18 cellular contexts compared by ENCODE assay signal in the genomic region with DNA sequence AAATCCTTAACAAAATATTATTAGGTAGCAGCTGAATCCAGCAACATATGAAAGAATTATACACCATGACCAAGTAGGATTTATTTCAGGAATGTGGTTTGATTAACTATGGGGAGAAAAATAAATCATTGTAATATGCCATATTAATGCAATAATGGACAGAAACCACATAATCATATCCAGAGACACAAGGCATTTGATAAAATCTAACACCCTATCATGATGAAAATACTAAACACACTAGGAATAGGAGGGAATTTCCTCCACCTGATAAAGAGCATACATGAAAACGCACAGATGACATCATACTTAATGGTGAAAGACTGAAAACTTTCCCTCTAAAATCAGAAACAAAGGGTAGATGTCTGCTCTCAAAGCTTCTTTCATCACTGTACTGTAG.
"Had no signal": no experiment of that assay in that cellular context is flagged by ENCODE, and none has a peak within 500 bp of the region (broad histone marks: within the 10 kb centered on the region; RNA-seq: fewer than 3 reads in every experiment).

No MANE protein-coding gene starts in this region.

- DNase-seq: activated CD4-positive, alpha-beta memory T cell treated with anti-CD3 and anti-CD28 coated beads for 36 hours; activated CD4-positive, alpha-beta T cell treated with anti-CD3 and anti-CD28 coated beads for 1 hour; activated naive CD4-positive, alpha-beta T cell treated with Interleukin-2 at 50 U/mL for 16 hours; activated naive CD8-positive, alpha-beta T cell treated with anti-CD3 and anti-CD28 coated beads, Interleukin-2, amount 50 U/mL, for 24 hours; cortex of kidney; effector memory CD4-positive, alpha-beta T cell; glutamatergic neuron; left cardiac atrium; naive thymus-derived CD4-positive, alpha-beta T cell; occipital lobe; right cardiac atrium; stimulated activated naive B cell treated with anti-CD40 and anti-IgM and Interleukin-4, amounts not matched to agents 10 μg/mL and 1 μg/mL and 100 μg/mL, for 72 hours; substantia nigra; SW 1271; T-helper 9 cell; transverse colon had no signal

- H3K27ac Mint-ChIP-seq: activated CD4-positive, alpha-beta memory T cell treated with anti-CD3 and anti-CD28 coated beads for 36 hours; activated naive CD8-positive, alpha-beta T cell treated with anti-CD3 and anti-CD28 coated beads, Interleukin-2, amount 50 U/mL, for 24 hours; naive thymus-derived CD4-positive, alpha-beta T cell; progenitor cell of endocrine pancreas; stimulated activated naive B cell treated with anti-CD40 and anti-IgM and Interleukin-4, amounts not matched to agents 10 μg/mL and 1 μg/mL and 100 μg/mL, for 72 hours had no signal

- ATAC-seq: activated naive CD8-positive, alpha-beta T cell treated with anti-CD3 and anti-CD28 coated beads, Interleukin-2, amount 50 U/mL, for 24 hours; left cardiac atrium; naive thymus-derived CD4-positive, alpha-beta T cell; right cardiac atrium; stimulated activated naive B cell treated with anti-CD40 and anti-IgM and Interleukin-4, amounts not matched to agents 10 μg/mL and 1 μg/mL and 100 μg/mL, for 72 hours had no signal

- H3K36me3 Mint-ChIP-seq: activated CD4-positive, alpha-beta memory T cell treated with anti-CD3 and anti-CD28 coated beads for 36 hours; naive thymus-derived CD4-positive, alpha-beta T cell; stimulated activated naive B cell treated with anti-CD40 and anti-IgM and Interleukin-4, amounts not matched to agents 10 μg/mL and 1 μg/mL and 100 μg/mL, for 72 hours had no signal

- H3K27me3 Mint-ChIP-seq: progenitor cell of endocrine pancreas had no signal

- H3K4me1 Mint-ChIP-seq: central memory CD8-positive, alpha-beta T cell; naive thymus-derived CD4-positive, alpha-beta T cell; stimulated activated naive B cell treated with anti-CD40 and anti-IgM and Interleukin-4, amounts not matched to agents 10 μg/mL and 1 μg/mL and 100 μg/mL, for 72 hours had no signal

- H3K4me3 Mint-ChIP-seq: activated CD4-positive, alpha-beta memory T cell treated with anti-CD3 and anti-CD28 coated beads for 36 hours; activated naive CD8-positive, alpha-beta T cell treated with anti-CD3 and anti-CD28 coated beads, Interleukin-2, amount 50 U/mL, for 24 hours; central memory CD8-positive, alpha-beta T cell; naive thymus-derived CD4-positive, alpha-beta T cell; stimulated activated naive B cell treated with anti-CD40 and anti-IgM and Interleukin-4, amounts not matched to agents 10 μg/mL and 1 μg/mL and 100 μg/mL, for 72 hours had no signal

- H3K9me3 Mint-ChIP-seq: activated CD4-positive, alpha-beta memory T cell treated with anti-CD3 and anti-CD28 coated beads for 36 hours; activated naive CD8-positive, alpha-beta T cell treated with anti-CD3 and anti-CD28 coated beads, Interleukin-2, amount 50 U/mL, for 24 hours; central memory CD8-positive, alpha-beta T cell; stimulated activated naive B cell treated with anti-CD40 and anti-IgM and Interleukin-4, amounts not matched to agents 10 μg/mL and 1 μg/mL and 100 μg/mL, for 72 hours had no signal
